ENCODE assay signal across 1 cellular context in genomic region chr1:202034683-202035462, GRCh38.
TF ChIP-seq lines count a peak whose summit lies in the region.

No MANE protein-coding gene starts in this region.

TF ChIP-seq in HepG2, 621 proteins besides CTCF, POLR2A, EP300 and RAD21 (continued from another document):
- TF ChIP-seq TFAP4 (IDR thresholded peaks at IDR 0.05; ENCODE audit: borderline replicate concordance, low read depth) (no peak; the same call in 1 of the 2 replicates), FOSL1 (CRISPR knock-in tag; IDR thresholded peaks at IDR 0.05; ENCODE audit: borderline replicate concordance) (no peak), MXD4 (CRISPR knock-in tag; IDR thresholded peaks at IDR 0.05) (no peak), HDAC2 (CRISPR knock-in tag; IDR thresholded peaks at IDR 0.05) (peak; percentile 53; the same call in 1 of the 2 replicates), ZNF563 (CRISPR knock-in tag; IDR thresholded peaks at IDR 0.05) (0 out of 2 replicates have a peak, but pooled peaks have one; percentile 22), PAX8 (CRISPR knock-in tag; IDR thresholded peaks at IDR 0.05; ENCODE audit: borderline replicate concordance) (no peak)
